In the genomic region with DNA sequence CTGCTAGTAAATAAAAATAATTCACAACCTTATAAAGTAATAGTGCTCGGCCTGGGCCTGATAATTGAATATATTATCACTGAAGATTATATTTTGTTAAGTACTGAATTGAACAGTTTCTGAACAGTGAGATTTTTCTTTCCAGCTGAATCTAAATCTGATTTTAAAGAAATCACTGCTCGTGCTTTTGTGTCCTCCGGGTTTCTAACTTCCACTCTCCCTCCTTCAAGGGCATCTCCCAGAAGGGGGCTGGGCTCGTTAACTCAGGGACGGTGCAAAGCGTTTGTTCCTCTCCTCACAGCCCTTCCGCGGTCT, we compare ENCODE assay signal across 8 cellular contexts. TPM values are rescaled to one million over a fixed set of nuclear protein-coding genes. Genes with fewer than 3 reads are reported as not detected.
DNase-seq lines count a peak whose midpoint lies in the region; ATAC-seq and TF ChIP-seq lines count a peak whose summit lies in the region.

No MANE protein-coding gene starts in this region.

- DNase-seq in foreskin fibroblast, result no peak
- DNase-seq in skeletal muscle cell (ENCODE audit: low read depth), result no peak
- no peak for DNase-seq in NCI-H1105 treated with DMSO at 0.1 percent for 48 hours (lab: John Stamatoyannopoulos, UW)
- no peak for DNase-seq in NAMALWA (ENCODE audit: low spot score)
- DNase-seq in A172 (ENCODE audit: low spot score), result no peak

- TF ChIP-seq CTCF in GM12875 (IDR thresholded peaks at IDR 0.05; ENCODE audit: borderline replicate concordance, insufficient read depth, low read depth, low read length) (no peak), VCaP (conservative IDR thresholded peaks at IDR 0.05) (no peak), foreskin fibroblast (IDR thresholded peaks at IDR 0.05; ENCODE audit: low read depth, low read length) (no peak)

- no peak for ATAC-seq in HG03135 (IDR thresholded peaks at IDR 0.05; ENCODE audit: unreplicated experiment)

- H3K4me3 ChIP-seq in GM12875 (ENCODE audit: low read depth, low read length) (peak overlapping the region; percentile 58), foreskin fibroblast (ENCODE audit: low read depth in 1 of 2, low read length in 2 of 2) (peak overlapping the region; percentile 73 to 89), skeletal muscle cell (ENCODE audit: low read depth, low read length) (peak overlapping the region; percentile 83)

- H3K27ac ChIP-seq in VCaP, result peak overlapping the region; percentile 95

RNA-seq across cellular contexts. Expression of a gene that starts 0.8 kb away (rescaled TPM):
- total RNA-seq in A172 (2014; rRNA removed; shearing (Covaris generic)), result 16.1 and 18.9 TPM in 2 replicates
